In the genomic region with DNA sequence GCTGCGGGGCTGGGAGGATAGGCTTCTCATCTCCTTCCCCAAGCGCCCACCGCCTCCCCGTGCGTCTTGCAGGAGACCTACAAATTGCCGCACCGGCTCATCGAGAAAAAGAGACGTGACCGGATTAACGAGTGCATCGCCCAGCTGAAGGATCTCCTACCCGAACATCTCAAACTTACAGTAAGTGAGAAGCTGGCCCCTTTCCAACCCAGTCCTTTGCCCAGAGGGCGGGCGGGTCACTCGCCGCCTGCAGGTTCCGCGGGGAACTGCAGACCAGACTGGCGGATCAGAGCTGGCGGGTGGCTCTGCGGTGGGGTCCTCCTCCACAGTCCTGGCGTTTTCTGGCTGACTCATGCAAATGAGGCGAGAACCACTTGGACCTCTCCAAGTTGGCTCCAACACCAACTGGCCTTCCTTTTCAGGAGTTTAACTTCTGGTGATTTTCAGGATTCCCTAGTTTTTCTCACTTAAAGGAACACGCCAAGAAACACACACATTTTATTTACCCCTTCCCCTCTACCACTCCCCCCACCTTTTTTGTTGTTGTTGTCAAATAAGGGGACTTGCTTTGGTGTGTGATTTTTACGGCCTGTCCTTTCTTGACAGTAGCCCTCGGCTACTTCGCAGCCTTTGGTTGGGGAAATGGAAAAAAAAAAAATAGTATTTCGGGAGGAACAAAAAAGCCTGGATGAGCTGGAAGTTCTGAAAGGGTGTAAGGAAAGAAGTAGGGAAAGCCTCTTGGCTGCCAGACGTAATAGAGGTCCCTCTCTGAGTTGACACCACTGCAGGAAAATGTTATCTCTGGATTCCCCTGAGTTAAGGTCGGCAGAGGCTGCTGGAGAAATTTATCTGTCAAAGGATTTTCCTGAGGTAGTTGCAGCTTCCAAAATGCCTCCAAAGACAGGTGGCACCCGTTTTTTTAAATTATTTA, we compare ENCODE assay signal across 8 cellular contexts. TPM values are rescaled to one million over a fixed set of nuclear protein-coding genes. Genes with fewer than 3 reads are reported as not detected.
DNase-seq lines count a peak whose midpoint lies in the region; ATAC-seq and TF ChIP-seq lines count a peak whose summit lies in the region.

No MANE protein-coding gene starts in this region.

- peaks cover 12 to 16% of the 10 kb centered on the region in 2 donors for H3K36me3 ChIP-seq in mucosa of rectum (ENCODE audit: control insufficient read depth in 2 of 2, insufficient read depth in 2 of 2, low read length in 2 of 2)

- H3K9me3 ChIP-seq in mucosa of rectum (ENCODE audit: control insufficient read depth in 2 of 2, low read length in 2 of 2) = no peaks in the 10 kb centered on the region

- H3K4me3 ChIP-seq in epithelial cell of proximal tubule (ENCODE audit: low read depth, low read length) (peak overlapping the region; percentile 81), mucosa of rectum (ENCODE audit: low read length in 2 of 2) (peak overlapping the region; percentile 98 to 99)

- peak overlapping the region; percentile 98 to 100 for H3K9ac ChIP-seq in mucosa of rectum (ENCODE audit: low read depth in 1 of 2, low read length in 2 of 2)

- no peaks in the 10 kb centered on the region for H3K27me3 ChIP-seq in mucosa of rectum (ENCODE audit: control insufficient read depth in 2 of 2, insufficient read depth in 2 of 2, low read length in 2 of 2)

- peak overlapping the region; percentile 100 for H3K27ac ChIP-seq in mucosa of rectum (ENCODE audit: low read depth in 2 of 2, low read length in 2 of 2)

- DNase-seq in GM13976 (ENCODE audit: low spot score) = peak; percentile 73
- DNase-seq in OCI-M2 (lab: John Stamatoyannopoulos, UW; ENCODE audit: unreplicated experiment) = peak; percentile 58
- peak; percentile 94 for DNase-seq in activated T-cell treated with anti-CD3 and anti-CD28 coated beads, Interleukin-2, amount 50 U/mL, for 1 hour
- DNase-seq in epithelial cell of proximal tubule (ENCODE audit: low read depth) = no peak
- DNase-seq in stimulated activated CD8-positive, alpha-beta memory T cell treated with anti-CD3 and anti-CD28 coated beads, Interleukin-4, amount 100 ng/mL, for 24 hours (ENCODE audit: low read depth) = peak; percentile 86

- ATAC-seq in HG03520 (IDR thresholded peaks at IDR 0.05; ENCODE audit: unreplicated experiment) = peak; percentile 12
- no peak for ATAC-seq in HG03457 (IDR thresholded peaks at IDR 0.05; ENCODE audit: unreplicated experiment)

- TF ChIP-seq CTCF in GM13976 (IDR thresholded peaks at IDR 0.05; ENCODE audit: borderline replicate concordance, control extremely low read depth, extremely low read depth, insufficient read depth, missing control alignments) = peak; percentile 95
- peak; percentile 95 for TF ChIP-seq CTCF in epithelial cell of proximal tubule (conservative IDR thresholded peaks at IDR 0.05; ENCODE audit: low read depth, low read length)

- in situ Hi-C loops in GM13976 (cut with MboI; ENCODE audit: low sequenced_read_pairs, unreplicated experiment) = no loop called here

- H3K4me1 ChIP-seq in mucosa of rectum (ENCODE audit: control insufficient read depth in 2 of 2, insufficient read depth in 2 of 2, low read length in 2 of 2) = peaks cover 39 to 58% of the 10 kb centered on the region in 2 donors

RNA-seq across cellular contexts. Expression of a gene that starts 1.3 kb away (rescaled TPM):
- total RNA-seq in epithelial cell of proximal tubule = 47.2 and 96.3 TPM in 2 replicates
